ENCODE assay signal across 22 cellular contexts in genomic region chrX:19867938-19868337, GRCh38. TPM values are rescaled to one million over a fixed set of nuclear protein-coding genes. Genes with fewer than 3 reads are reported as not detected.
DNase-seq lines count a peak whose midpoint lies in the region; ATAC-seq and TF ChIP-seq lines count a peak whose summit lies in the region.
"Had no signal": no experiment of that assay in that cellular context is flagged by ENCODE, and none has a peak within 500 bp of the region (broad histone marks: within the 10 kb centered on the region; RNA-seq: fewer than 3 reads in every experiment).

No MANE protein-coding gene starts in this region.

- H3K4me3 Mint-ChIP-seq in natural killer cell treated with Interleukin-12 subunit alpha and Interleukin-12 subunit beta and Interleukin-15 and Interleukin-18, amount 100 ng/mL, for 72 hours: peak overlapping the region; percentile 42
- no peak overlapping the region for H3K4me3 Mint-ChIP-seq in natural killer cell
- no peak overlapping the region for H3K4me3 Mint-ChIP-seq in dendritic cell treated with granulocyte-macrophage colony-stimulating factor and Interleukin-4, amounts not matched to agents 40 ng/mL and 50 ng/mL, for 4 days
- H3K4me3 Mint-ChIP-seq: activated CD4-positive, alpha-beta T cell treated with anti-CD3 and anti-CD28 coated beads for 36 hours had no signal

- H3K9me3 Mint-ChIP-seq in natural killer cell treated with Interleukin-12 subunit alpha and Interleukin-12 subunit beta and Interleukin-15 and Interleukin-18, amount 100 ng/mL, for 72 hours: no peaks in the 10 kb centered on the region
- no peaks in the 10 kb centered on the region for H3K9me3 Mint-ChIP-seq in natural killer cell
- no peaks in the 10 kb centered on the region for H3K9me3 Mint-ChIP-seq in dendritic cell treated with granulocyte-macrophage colony-stimulating factor and Interleukin-4, amounts not matched to agents 40 ng/mL and 50 ng/mL, for 4 days

- H4K20me1 ChIP-seq in OCI-LY1 (ENCODE audit: insufficient read depth, low read length): no peaks in the 10 kb centered on the region

- H3K4me3 ChIP-seq in OCI-LY1 (ENCODE audit: low read depth, low read length, poor library complexity, severe bottlenecking): no peak overlapping the region
- H3K4me3 ChIP-seq in WERI-Rb-1 (ENCODE audit: low read depth, low read length): no peak overlapping the region
- no peak overlapping the region for H3K4me3 ChIP-seq in HAP-1
- H3K4me3 ChIP-seq: body of pancreas, left lung, tibial nerve had no signal

- peak; percentile 1 for DNase-seq in natural killer cell treated with Interleukin-12 subunit alpha and Interleukin-12 subunit beta and Interleukin-15 and Interleukin-18, amount 100 ng/mL, for 72 hours (ENCODE audit: low spot score)
- DNase-seq in natural killer cell (no peak), NCI-H526 treated with DMSO at 0.1 percent for 48 hours (lab: John Stamatoyannopoulos, UW) (no peak), WERI-Rb-1 (no peak), HAP-1 (ENCODE audit: low spot score in 2 of 2) (no peak)
- DNase-seq: activated CD4-positive, alpha-beta T cell treated with anti-CD3 and anti-CD28 coated beads for 36 hours; activated CD8-positive, alpha-beta memory T cell treated with anti-CD3 and anti-CD28 coated beads for 24 hours; BE2C; body of pancreas; cerebellar nuclear complex; GOT3; left lung; naive thymus-derived CD4-positive, alpha-beta T cell; NCI-H1092 treated with DMSO at 0.1 percent for 48 hours; NCI-H1930; NCI-H69; small intestine; T-helper 1 cell had no signal

- H3F3A ChIP-seq in OCI-LY1 (ENCODE audit: insufficient read depth, low read length): peaks cover 5% of the 10 kb centered on the region; the same call in 1 of the 2 replicates

- H3K27me3 Mint-ChIP-seq in natural killer cell treated with Interleukin-12 subunit alpha and Interleukin-12 subunit beta and Interleukin-15 and Interleukin-18, amount 100 ng/mL, for 72 hours: peaks cover 0 to 4% of the 10 kb centered on the region in 2 donors
- no peaks in the 10 kb centered on the region for H3K27me3 Mint-ChIP-seq in natural killer cell (ENCODE audit: low read depth in 2 of 2)
- H3K27me3 Mint-ChIP-seq in dendritic cell treated with granulocyte-macrophage colony-stimulating factor and Interleukin-4, amounts not matched to agents 40 ng/mL and 50 ng/mL, for 4 days: no peaks in the 10 kb centered on the region
- H3K27me3 Mint-ChIP-seq: activated CD4-positive, alpha-beta T cell treated with anti-CD3 and anti-CD28 coated beads for 36 hours; naive thymus-derived CD4-positive, alpha-beta T cell had no signal

- peaks cover 48 to 53% of the 10 kb centered on the region in 2 donors for H3K4me1 Mint-ChIP-seq in natural killer cell treated with Interleukin-12 subunit alpha and Interleukin-12 subunit beta and Interleukin-15 and Interleukin-18, amount 100 ng/mL, for 72 hours (ENCODE audit: low read depth in 2 of 2)
- peaks cover 57 to 59% of the 10 kb centered on the region in 2 donors for H3K4me1 Mint-ChIP-seq in natural killer cell
- peaks cover 64% of the 10 kb centered on the region for H3K4me1 Mint-ChIP-seq in dendritic cell treated with granulocyte-macrophage colony-stimulating factor and Interleukin-4, amounts not matched to agents 40 ng/mL and 50 ng/mL, for 4 days (ENCODE audit: low read depth)

- H3K36me3 Mint-ChIP-seq in natural killer cell treated with Interleukin-12 subunit alpha and Interleukin-12 subunit beta and Interleukin-15 and Interleukin-18, amount 100 ng/mL, for 72 hours: no peaks in the 10 kb centered on the region
- H3K36me3 Mint-ChIP-seq in natural killer cell: no peaks in the 10 kb centered on the region
- peaks cover 6% of the 10 kb centered on the region for H3K36me3 Mint-ChIP-seq in dendritic cell treated with granulocyte-macrophage colony-stimulating factor and Interleukin-4, amounts not matched to agents 40 ng/mL and 50 ng/mL, for 4 days (ENCODE audit: low read depth)

- peak overlapping the region; percentile 41 for H3K4me2 ChIP-seq in OCI-LY1 (ENCODE audit: low read length)

- H3K9me3 ChIP-seq in OCI-LY1 (ENCODE audit: low read length) (no peaks in the 10 kb centered on the region), WERI-Rb-1 (ENCODE audit: severe bottlenecking) (peaks cover 4% of the 10 kb centered on the region), HAP-1 (no peaks in the 10 kb centered on the region)
- H3K9me3 ChIP-seq: BE2C, body of pancreas, left lung, tibial nerve had no signal

- H3K9ac ChIP-seq in OCI-LY1 (ENCODE audit: low read length): no peak overlapping the region; the same call in 1 of the 2 replicates

- intact Hi-C loops in natural killer cell (cut with micrococcal nuclease): no loop called here
- intact Hi-C loops in dendritic cell treated with granulocyte-macrophage colony-stimulating factor and Interleukin-4, amounts not matched to agents 40 ng/mL and 50 ng/mL, for 4 days (cut with micrococcal nuclease): no loop called here

- no peak overlapping the region for H2AFZ ChIP-seq in OCI-LY1 (ENCODE audit: low read length)

- H3K79me2 ChIP-seq in OCI-LY1 (ENCODE audit: insufficient read depth, low read length): peaks cover 7% of the 10 kb centered on the region

- ATAC-seq in natural killer cell treated with Interleukin-12 subunit alpha and Interleukin-12 subunit beta and Interleukin-15 and Interleukin-18, amount 100 ng/mL, for 72 hours: no peak
- ATAC-seq in natural killer cell (no peak), GM21528 (IDR thresholded peaks at IDR 0.05; ENCODE audit: low FRiP score, unreplicated experiment) (no peak)
- ATAC-seq: activated CD4-positive, alpha-beta T cell treated with anti-CD3 and anti-CD28 coated beads for 36 hours; body of pancreas; naive thymus-derived CD4-positive, alpha-beta T cell had no signal

- H3K27me3 ChIP-seq in OCI-LY1 (ENCODE audit: insufficient read depth, low read length) (no peaks in the 10 kb centered on the region), WERI-Rb-1 (ENCODE audit: insufficient read depth, low read depth, severe bottlenecking) (no peaks in the 10 kb centered on the region), HAP-1 (ENCODE audit: low read depth) (no peaks in the 10 kb centered on the region)
- H3K27me3 ChIP-seq: BE2C, body of pancreas, left lung, tibial nerve had no signal

- H3K27ac ChIP-seq in OCI-LY1 (ENCODE audit: low read depth, low read length, poor library complexity, severe bottlenecking): peak overlapping the region; percentile 95
- no peak overlapping the region for H3K27ac ChIP-seq in WERI-Rb-1
- H3K27ac ChIP-seq: body of pancreas had no signal

- H3K4me1 ChIP-seq in OCI-LY1 (ENCODE audit: insufficient read depth, low read length, severe bottlenecking) (peaks cover 92% of the 10 kb centered on the region), HAP-1 (peaks cover 6% of the 10 kb centered on the region)
- H3K4me1 ChIP-seq: BE2C, body of pancreas had no signal

- in situ Hi-C loops in HAP-1 (cut with MboI; ENCODE audit: low sequenced_read_pairs): no loop called here

- no peaks in the 10 kb centered on the region for H3K9me2 ChIP-seq in OCI-LY1 (ENCODE audit: low read depth, low read length)

- H3K27ac Mint-ChIP-seq in natural killer cell treated with Interleukin-12 subunit alpha and Interleukin-12 subunit beta and Interleukin-15 and Interleukin-18, amount 100 ng/mL, for 72 hours: no peak overlapping the region
- peak overlapping the region in 1 of 2 donors; percentile 90 for H3K27ac Mint-ChIP-seq in natural killer cell
- peak overlapping the region; percentile 83 for H3K27ac Mint-ChIP-seq in dendritic cell treated with granulocyte-macrophage colony-stimulating factor and Interleukin-4, amounts not matched to agents 40 ng/mL and 50 ng/mL, for 4 days

- no peaks in the 10 kb centered on the region for H3K36me3 ChIP-seq in OCI-LY1 (ENCODE audit: insufficient read depth, low read length)
- H3K36me3 ChIP-seq in WERI-Rb-1: no peaks in the 10 kb centered on the region
- no peaks in the 10 kb centered on the region for H3K36me3 ChIP-seq in HAP-1 (replicated peaks)
- H3K36me3 ChIP-seq: BE2C, left lung, tibial nerve had no signal

- no peak for TF ChIP-seq CTCF in natural killer cell (IDR thresholded peaks at IDR 0.05)
- TF ChIP-seq CTCF in OCI-LY1 (IDR thresholded peaks at IDR 0.05; ENCODE audit: low read length): no peak
- no peak for TF ChIP-seq CTCF in WERI-Rb-1 (IDR thresholded peaks at IDR 0.05; ENCODE audit: low read depth, low read length)

RNA-seq across cellular contexts. Expression of gene SH3KBP1, which starts 19.5 kb away (rescaled TPM):
- 10 to 100 TPM; 68.5 to 83.4 TPM for total RNA-seq in natural killer cell treated with Interleukin-12 subunit alpha and Interleukin-12 subunit beta and Interleukin-15 and Interleukin-18, amount 100 ng/mL, for 72 hours
- 100 to 1,000 TPM; 124 to 155 (median 155) TPM for total RNA-seq in natural killer cell
